24 cellular contexts compared by ENCODE assay signal in the genomic region with DNA sequence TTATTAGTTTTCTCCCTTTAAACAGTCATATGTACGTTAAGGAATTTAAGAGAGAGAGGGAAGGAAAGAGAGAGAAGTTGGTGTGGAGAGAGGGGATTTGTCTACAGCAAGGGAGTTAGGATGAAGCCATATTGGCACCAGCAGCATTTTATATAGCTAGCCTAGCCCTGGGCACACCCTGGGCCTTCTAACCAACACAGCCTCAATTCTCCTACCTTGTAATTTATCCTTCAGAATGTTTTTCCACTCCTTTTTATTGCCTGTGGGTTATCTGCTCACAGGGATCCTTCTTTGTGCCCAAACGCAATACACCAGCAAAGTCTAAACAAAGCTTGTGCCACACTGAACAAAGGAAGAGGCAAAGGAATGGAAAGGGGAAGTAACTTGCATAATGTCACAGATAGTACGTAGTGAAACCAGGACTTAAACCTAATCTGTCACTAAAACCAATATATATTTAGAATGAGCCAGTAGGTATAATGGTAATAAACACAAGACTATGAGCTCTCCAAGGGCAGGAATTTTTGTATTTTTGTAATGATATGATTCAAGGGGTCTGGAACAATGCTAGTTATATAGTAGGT.
"Had no signal": no experiment of that assay in that cellular context is flagged by ENCODE, and none has a peak within 500 bp of the region (broad histone marks: within the 10 kb centered on the region; RNA-seq: fewer than 3 reads in every experiment).

No MANE protein-coding gene starts in this region.

- H3K27ac ChIP-seq: body of pancreas, cardiac muscle cell, heart right ventricle, lower lobe of right lung, testis, vagina, WERI-Rb-1 had no signal

- DNase-seq: activated CD4-positive, alpha-beta T cell treated with anti-CD3 and anti-CD28 coated beads, Interleukin-2, amount 10 ng/mL, durations not matched to agents 7 days and 5 days; activated CD4-positive, CD25-positive, alpha-beta regulatory T cell treated with anti-CD3 and anti-CD28 coated beads, Interleukin-2, amount 50 U/mL, for 72 hours; activated CD8-positive, alpha-beta memory T cell treated with anti-CD3 and anti-CD28 coated beads, Interleukin-2, amount 10 ng/mL, durations not matched to agents 7 days and 5 days; activated CD8-positive, alpha-beta T cell treated with anti-CD3 and anti-CD28 coated beads for 36 hours; activated gamma-delta T cell; activated naive CD4-positive, alpha-beta T cell treated with anti-CD3 and anti-CD28 coated beads, Interleukin-2, amount 50 U/mL, for 16 hours; activated T-cell treated with anti-CD3 and anti-CD28 coated beads for 4 hours; anterior cingulate cortex; body of pancreas; effector CD4-positive, alpha-beta T cell; foreskin fibroblast; heart right ventricle; kidney; lower lobe of right lung; naive thymus-derived CD8-positive, alpha-beta T cell; retina; stimulated activated CD4-positive, alpha-beta T cell treated with anti-CD3 and anti-CD28 coated beads, Interleukin-2, amount 100 ng/mL, for 48 hours; stimulated activated CD8-positive, alpha-beta memory T cell treated with anti-CD3 and anti-CD28 coated beads, Interleukin-4, amount 100 ng/mL, for 48 hours; stimulated activated naive B cell treated with anti-CD40 and anti-IgM and Interleukin-4, amounts not matched to agents 10 μg/mL and 1 μg/mL and 100 μg/mL, for 72 hours; testis; WERI-Rb-1 had no signal

- H3K9me3 ChIP-seq: body of pancreas, heart right ventricle, lower lobe of right lung, testis, vagina had no signal

- H3K4me3 ChIP-seq: body of pancreas, cardiac muscle cell, heart right ventricle, lower lobe of right lung, testis, vagina had no signal

- H3K4me1 ChIP-seq: body of pancreas, heart right ventricle, lower lobe of right lung, testis, vagina had no signal

- ATAC-seq: activated CD8-positive, alpha-beta memory T cell treated with anti-CD3 and anti-CD28 coated beads, Interleukin-2, amount 10 ng/mL, durations not matched to agents 7 days and 5 days; activated CD8-positive, alpha-beta T cell treated with anti-CD3 and anti-CD28 coated beads for 36 hours; body of pancreas; heart right ventricle; left lobe of liver; lower lobe of right lung; naive thymus-derived CD8-positive, alpha-beta T cell; stimulated activated naive B cell treated with anti-CD40 and anti-IgM and Interleukin-4, amounts not matched to agents 10 μg/mL and 1 μg/mL and 100 μg/mL, for 72 hours had no signal

- H3K27me3 ChIP-seq: body of pancreas, cardiac muscle cell, heart right ventricle, testis, vagina had no signal

- H3K36me3 ChIP-seq: cardiac muscle cell, heart right ventricle, lower lobe of right lung, vagina, WERI-Rb-1 had no signal
